In the genomic region with DNA sequence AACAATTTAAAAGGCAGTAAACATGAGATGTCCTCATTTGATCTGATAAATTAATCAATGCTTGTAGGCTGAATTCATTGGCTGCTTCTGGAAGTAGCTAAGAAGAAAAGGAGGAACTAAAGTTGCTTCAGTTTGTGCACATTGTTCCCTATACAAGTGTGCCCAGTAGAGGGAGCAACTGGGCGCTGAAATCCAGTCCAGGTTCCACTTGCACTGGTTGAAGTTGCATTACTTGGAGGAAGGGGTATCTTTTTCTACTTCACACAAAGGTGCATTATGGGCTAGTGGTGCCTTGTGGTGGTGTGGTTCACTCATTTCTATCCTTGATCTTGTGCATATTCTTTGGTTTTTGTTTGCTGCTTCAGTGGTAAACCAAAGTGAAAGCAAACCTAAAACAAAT, we compare ENCODE assay signal across 1 cellular context.
TF ChIP-seq lines count a peak whose summit lies in the region.

No MANE protein-coding gene starts in this region.

TF ChIP-seq in WTC11, 78 proteins besides CTCF, POLR2A, EP300 and RAD21:
- TF ChIP-seq PRDM15 (CRISPR knock-in tag; IDR thresholded peaks at IDR 0.05): no peak
- TF ChIP-seq ZNF121 (CRISPR knock-in tag; IDR thresholded peaks at IDR 0.05): no peak
- TF ChIP-seq KAT7 (CRISPR knock-in tag; IDR thresholded peaks at IDR 0.05; ENCODE audit: borderline replicate concordance): no peak
- TF ChIP-seq, protein P1, sequence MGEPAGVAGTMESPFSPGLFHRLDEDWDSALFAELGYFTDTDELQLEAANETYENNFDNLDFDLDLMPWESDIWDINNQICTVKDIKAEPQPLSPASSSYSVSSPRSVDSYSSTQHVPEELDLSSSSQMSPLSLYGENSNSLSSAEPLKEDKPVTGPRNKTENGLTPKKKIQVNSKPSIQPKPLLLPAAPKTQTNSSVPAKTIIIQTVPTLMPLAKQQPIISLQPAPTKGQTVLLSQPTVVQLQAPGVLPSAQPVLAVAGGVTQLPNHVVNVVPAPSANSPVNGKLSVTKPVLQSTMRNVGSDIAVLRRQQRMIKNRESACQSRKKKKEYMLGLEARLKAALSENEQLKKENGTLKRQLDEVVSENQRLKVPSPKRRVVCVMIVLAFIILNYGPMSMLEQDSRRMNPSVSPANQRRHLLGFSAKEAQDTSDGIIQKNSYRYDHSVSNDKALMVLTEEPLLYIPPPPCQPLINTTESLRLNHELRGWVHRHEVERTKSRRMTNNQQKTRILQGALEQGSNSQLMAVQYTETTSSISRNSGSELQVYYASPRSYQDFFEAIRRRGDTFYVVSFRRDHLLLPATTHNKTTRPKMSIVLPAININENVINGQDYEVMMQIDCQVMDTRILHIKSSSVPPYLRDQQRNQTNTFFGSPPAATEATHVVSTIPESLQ (CRISPR knock-in tag; IDR thresholded peaks at IDR 0.05): no peak
- TF ChIP-seq, protein P2, sequence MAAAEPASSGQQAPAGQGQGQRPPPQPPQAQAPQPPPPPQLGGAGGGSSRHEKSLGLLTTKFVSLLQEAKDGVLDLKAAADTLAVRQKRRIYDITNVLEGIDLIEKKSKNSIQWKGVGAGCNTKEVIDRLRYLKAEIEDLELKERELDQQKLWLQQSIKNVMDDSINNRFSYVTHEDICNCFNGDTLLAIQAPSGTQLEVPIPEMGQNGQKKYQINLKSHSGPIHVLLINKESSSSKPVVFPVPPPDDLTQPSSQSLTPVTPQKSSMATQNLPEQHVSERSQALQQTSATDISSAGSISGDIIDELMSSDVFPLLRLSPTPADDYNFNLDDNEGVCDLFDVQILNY (CRISPR knock-in tag; IDR thresholded peaks at IDR 0.05): no peak
- TF ChIP-seq PRRX2 (CRISPR knock-in tag; IDR thresholded peaks at IDR 0.05): no peak
- TF ChIP-seq ZNF512 (CRISPR knock-in tag; IDR thresholded peaks at IDR 0.05; ENCODE audit: borderline replicate concordance): no peak
- TF ChIP-seq ATF1 (CRISPR knock-in tag; IDR thresholded peaks at IDR 0.05): no peak
- no peak for TF ChIP-seq ERG (CRISPR knock-in tag; IDR thresholded peaks at IDR 0.05)
- TF ChIP-seq NR1H2 (CRISPR knock-in tag; IDR thresholded peaks at IDR 0.05): no peak
TF ChIP-seq in WTC11: peak in this region for 0.
